Comparison of ENCODE assay signal across 10 cellular contexts in the genomic region with DNA sequence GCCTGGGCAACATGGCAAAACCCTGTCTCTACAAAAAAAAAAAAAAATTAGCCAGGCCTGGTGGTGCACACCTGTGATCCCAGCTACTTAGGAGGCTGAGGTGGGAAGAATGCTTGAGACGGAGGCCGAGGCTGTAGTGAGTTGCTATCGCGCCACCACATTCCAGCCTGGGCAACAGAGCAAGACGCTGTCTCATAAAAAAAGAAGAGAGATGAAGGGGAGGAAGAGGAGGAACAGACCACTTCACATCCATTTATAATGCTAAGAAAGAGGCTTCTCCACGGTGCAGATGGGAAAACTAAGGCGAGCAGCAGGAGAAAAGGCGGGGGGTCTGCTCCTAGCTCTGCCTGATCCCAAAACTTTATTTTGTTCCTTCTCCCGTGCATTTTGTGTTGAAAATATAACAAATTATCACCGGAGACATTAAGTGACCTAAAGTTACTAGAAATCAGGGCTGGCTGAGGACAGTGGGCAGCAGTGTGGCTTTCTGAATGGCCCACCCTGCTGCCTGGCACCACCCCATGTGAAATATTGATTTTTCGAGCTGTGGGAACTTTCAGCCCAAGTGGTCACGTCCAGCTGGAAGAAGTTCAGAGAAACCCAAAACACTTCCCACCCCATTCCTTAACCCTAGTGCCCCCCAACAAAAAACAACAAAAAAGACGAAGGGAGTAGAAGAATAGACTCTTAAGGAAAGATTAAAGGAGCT. TPM values are rescaled to one million over a fixed set of nuclear protein-coding genes. Genes with fewer than 3 reads are reported as not detected.
DNase-seq lines count a peak whose midpoint lies in the region; FAIRE-seq and TF ChIP-seq lines count a peak whose summit lies in the region.
"Had no signal": no experiment of that assay in that cellular context is flagged by ENCODE, and none has a peak within 500 bp of the region (broad histone marks: within the 10 kb centered on the region; RNA-seq: fewer than 3 reads in every experiment).

No MANE protein-coding gene starts in this region.

- H3K79me2 ChIP-seq in astrocyte (ENCODE audit: insufficient read depth, low read length), result peaks cover 99% of the 10 kb centered on the region

- H3K27me3 Mint-ChIP-seq in activated naive CD4-positive, alpha-beta T cell treated with anti-CD3 and anti-CD28 coated beads, Interleukin-2, amount 10 ng/mL, durations not matched to agents 7 days and 5 days, result no peaks in the 10 kb centered on the region
- no peaks in the 10 kb centered on the region for H3K27me3 Mint-ChIP-seq in astrocyte (ENCODE audit: low read depth, unreplicated experiment)

- H3K4me1 ChIP-seq in astrocyte (ENCODE audit: insufficient read depth, low read length), result peaks cover 67% of the 10 kb centered on the region
- H3K4me1 ChIP-seq in mucosa of stomach (ENCODE audit: control insufficient read depth, insufficient read depth, low read length), result peaks cover 71% of the 10 kb centered on the region
- peaks cover 0 to 100% (median 65%) of the 10 kb centered on the region in 4 donors for H3K4me1 ChIP-seq in tibial nerve
- H3K4me1 ChIP-seq: BE2C had no signal

- no peak for TF ChIP-seq POLR2A in tibial nerve (IDR thresholded peaks at IDR 0.05)

- H3K36me3 ChIP-seq in astrocyte (ENCODE audit: insufficient read depth, low read length), result peaks cover 40% of the 10 kb centered on the region
- no peaks in the 10 kb centered on the region for H3K36me3 ChIP-seq in mucosa of stomach (ENCODE audit: control insufficient read depth, insufficient read depth, low read length)
- H3K36me3 ChIP-seq in tibial nerve, result no peaks in the 10 kb centered on the region
- H3K36me3 ChIP-seq: BE2C had no signal

- TF ChIP-seq EP300 in tibial nerve (IDR thresholded peaks at IDR 0.05), result no peak

- TF ChIP-seq CTCF in astrocyte (IDR thresholded peaks at IDR 0.05; ENCODE audit: insufficient read depth, low read depth, low read length), result no peak
- no peak for TF ChIP-seq CTCF in tibial nerve (IDR thresholded peaks at IDR 0.05)

- no peak overlapping the region for H2AFZ ChIP-seq in astrocyte (ENCODE audit: low read depth, low read length)

- H4K20me1 ChIP-seq in astrocyte (ENCODE audit: insufficient read depth, low read length), result peaks cover 100% of the 10 kb centered on the region

- H3K9me3 ChIP-seq in astrocyte (ENCODE audit: insufficient read depth, low read depth, low read length) (no peaks in the 10 kb centered on the region), mucosa of stomach (ENCODE audit: control insufficient read depth, low read length) (no peaks in the 10 kb centered on the region), tibial nerve (no peaks in the 10 kb centered on the region)
- H3K9me3 ChIP-seq: BE2C had no signal

- H3K27me3 ChIP-seq in astrocyte (ENCODE audit: insufficient read depth, low read length) (no peaks in the 10 kb centered on the region), mucosa of stomach (ENCODE audit: control insufficient read depth, insufficient read depth, low read length) (no peaks in the 10 kb centered on the region), tibial nerve (no peaks in the 10 kb centered on the region)
- H3K27me3 ChIP-seq: BE2C had no signal

- CTCF ChIA-PET in activated naive CD4-positive, alpha-beta T cell treated with anti-CD3 and anti-CD28 coated beads, Interleukin-2, amount 10 ng/mL, durations not matched to agents 7 days and 5 days (lab: Charles Lee), result interaction anchor here (0.9 to 3.8 kb wide), 11 partner anchors 8 to 169 kb away, joined by 3 to 16 read pairs (median 4); no protein-coding TSS in a partner anchor

- H3K36me3 Mint-ChIP-seq in activated naive CD4-positive, alpha-beta T cell treated with anti-CD3 and anti-CD28 coated beads, Interleukin-2, amount 10 ng/mL, durations not matched to agents 7 days and 5 days, result peaks cover 63% of the 10 kb centered on the region
- peaks cover 28% of the 10 kb centered on the region for H3K36me3 Mint-ChIP-seq in astrocyte (ENCODE audit: low read depth, unreplicated experiment)

- H3K4me3 Mint-ChIP-seq in activated naive CD4-positive, alpha-beta T cell treated with anti-CD3 and anti-CD28 coated beads, Interleukin-2, amount 10 ng/mL, durations not matched to agents 7 days and 5 days, result peak overlapping the region; percentile 80
- H3K4me3 Mint-ChIP-seq in astrocyte (ENCODE audit: unreplicated experiment), result peak overlapping the region; percentile 79

- no peak for FAIRE-seq in astrocyte (lab: Jason Lieb, UNC)

- peaks cover 96% of the 10 kb centered on the region for H3K4me1 Mint-ChIP-seq in activated naive CD4-positive, alpha-beta T cell treated with anti-CD3 and anti-CD28 coated beads, Interleukin-2, amount 10 ng/mL, durations not matched to agents 7 days and 5 days
- peaks cover 65% of the 10 kb centered on the region for H3K4me1 Mint-ChIP-seq in astrocyte (ENCODE audit: low read depth, unreplicated experiment)

- H3K4me2 ChIP-seq in astrocyte (ENCODE audit: low read length), result peak overlapping the region; percentile 42

- no peaks in the 10 kb centered on the region for H3K9me3 Mint-ChIP-seq in activated naive CD4-positive, alpha-beta T cell treated with anti-CD3 and anti-CD28 coated beads, Interleukin-2, amount 10 ng/mL, durations not matched to agents 7 days and 5 days
- no peaks in the 10 kb centered on the region for H3K9me3 Mint-ChIP-seq in astrocyte (ENCODE audit: unreplicated experiment)

- 46 to 51% methylated on average over 13 of the region's 13 CpGs for WGBS in tibial nerve, 2 donors

- no peak overlapping the region for H3K4me3 ChIP-seq in astrocyte (ENCODE audit: insufficient read depth, low read depth, low read length)
- no peak overlapping the region for H3K4me3 ChIP-seq in mucosa of stomach (ENCODE audit: low read length)
- H3K4me3 ChIP-seq in tibial nerve, result no peak overlapping the region

- peak overlapping the region; percentile 99 for H3K27ac Mint-ChIP-seq in activated naive CD4-positive, alpha-beta T cell treated with anti-CD3 and anti-CD28 coated beads, Interleukin-2, amount 10 ng/mL, durations not matched to agents 7 days and 5 days
- peak overlapping the region; percentile 90 for H3K27ac Mint-ChIP-seq in astrocyte (ENCODE audit: unreplicated experiment)

- DNase-seq in activated naive CD4-positive, alpha-beta T cell treated with anti-CD3 and anti-CD28 coated beads, Interleukin-2, amount 10 ng/mL, durations not matched to agents 7 days and 5 days, result no peak
- no peak for DNase-seq in activated naive CD4-positive, alpha-beta T cell treated with anti-CD3 and anti-CD28 coated beads, Interleukin-2, amount 50 U/mL, for 16 hours
- no peak for DNase-seq in astrocyte (ENCODE audit: low read depth)
- DNase-seq in tibial nerve (ENCODE audit: low spot score in 2 of 2), result no peak
- no peak for DNase-seq in GF-D8 (lab: John Stamatoyannopoulos, UW)
- no peak for DNase-seq in AG08395 (ENCODE audit: low spot score)
- no peak for DNase-seq in UCSD-AML1 (lab: John Stamatoyannopoulos, UW; ENCODE audit: unreplicated experiment)
- DNase-seq: activated CD8-positive, alpha-beta memory T cell treated with anti-CD3 and anti-CD28 coated beads for 24 hours; BE2C had no signal

- peak overlapping the region; percentile 20 for H3K9ac ChIP-seq in astrocyte (ENCODE audit: low read length)
- peak overlapping the region; percentile 45 for H3K9ac ChIP-seq in mucosa of stomach (ENCODE audit: low read length)

- H3K27ac ChIP-seq in astrocyte (ENCODE audit: low read depth, low read length) (peak overlapping the region; percentile 43), tibial nerve (peak overlapping the region; percentile 26 to 80 (median 78))

RNA-seq across cellular contexts. Expression of a gene that starts 9.5 kb away (rescaled TPM):
- total RNA-seq in astrocyte (2,278 and 2,469 TPM in 2 replicates), tibial nerve (100 to 1,000 TPM; 361 to 406 (median 386) TPM)
